In genomic region chr11:87030458-87031054, GRCh38 we compare ENCODE assay signal across 2 cellular contexts.
A peak's percentile ranks its signal among the peaks of the same experiment; 100 is the strongest.
TF ChIP-seq lines count a peak whose summit lies in the region.

No MANE protein-coding gene starts in this region.

TF ChIP-seq in HCT116, 20 proteins besides CTCF, POLR2A, EP300 and RAD21:
- TF ChIP-seq, protein P1, sequence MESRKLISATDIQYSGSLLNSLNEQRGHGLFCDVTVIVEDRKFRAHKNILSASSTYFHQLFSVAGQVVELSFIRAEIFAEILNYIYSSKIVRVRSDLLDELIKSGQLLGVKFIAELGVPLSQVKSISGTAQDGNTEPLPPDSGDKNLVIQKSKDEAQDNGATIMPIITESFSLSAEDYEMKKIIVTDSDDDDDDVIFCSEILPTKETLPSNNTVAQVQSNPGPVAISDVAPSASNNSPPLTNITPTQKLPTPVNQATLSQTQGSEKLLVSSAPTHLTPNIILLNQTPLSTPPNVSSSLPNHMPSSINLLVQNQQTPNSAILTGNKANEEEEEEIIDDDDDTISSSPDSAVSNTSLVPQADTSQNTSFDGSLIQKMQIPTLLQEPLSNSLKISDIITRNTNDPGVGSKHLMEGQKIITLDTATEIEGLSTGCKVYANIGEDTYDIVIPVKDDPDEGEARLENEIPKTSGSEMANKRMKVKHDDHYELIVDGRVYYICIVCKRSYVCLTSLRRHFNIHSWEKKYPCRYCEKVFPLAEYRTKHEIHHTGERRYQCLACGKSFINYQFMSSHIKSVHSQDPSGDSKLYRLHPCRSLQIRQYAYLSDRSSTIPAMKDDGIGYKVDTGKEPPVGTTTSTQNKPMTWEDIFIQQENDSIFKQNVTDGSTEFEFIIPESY (IDR thresholded peaks at IDR 0.05; ENCODE audit: extremely low read depth, insufficient replicate concordance, low read length), result no peak
- TF ChIP-seq EGR1 (IDR thresholded peaks at IDR 0.05; ENCODE audit: low read depth) (no peak), ZFX (IDR thresholded peaks at IDR 0.05) (no peak), MAX (IDR thresholded peaks at IDR 0.05) (no peak), POLR2AphosphoS5 (IDR thresholded peaks at IDR 0.05; ENCODE audit: low read depth, low read length) (no peak), SIN3A (IDR thresholded peaks at IDR 0.05; ENCODE audit: low read depth) (no peak), ZNF274 (IDR thresholded peaks at IDR 0.05; ENCODE audit: low read depth, low read length) (no peak), TCF7L2 (IDR thresholded peaks at IDR 0.05; ENCODE audit: borderline replicate concordance, extremely low read depth, insufficient read depth, insufficient read length) (no peak), CEBPB (IDR thresholded peaks at IDR 0.05; ENCODE audit: low read depth) (no peak), EZH2phosphoT487 (IDR thresholded peaks at IDR 0.05; ENCODE audit: borderline replicate concordance) (no peak), CBX3 (IDR thresholded peaks at IDR 0.05; ENCODE audit: low read depth) (no peak), EZH2 (IDR thresholded peaks at IDR 0.05) (no peak), SP1 (IDR thresholded peaks at IDR 0.05; ENCODE audit: low read depth) (no peak), YY1 (IDR thresholded peaks at IDR 0.05; ENCODE audit: extremely low read depth, insufficient replicate concordance, low read depth, low read length) (no peak), ELF1 (IDR thresholded peaks at IDR 0.05; ENCODE audit: borderline replicate concordance, low read depth) (no peak), REST (IDR thresholded peaks at IDR 0.05; ENCODE audit: low read depth) (no peak)

TF ChIP-seq in HepG2, 621 proteins besides CTCF, POLR2A, EP300 and RAD21:
- TF ChIP-seq SOX13 (IDR thresholded peaks at IDR 0.05) (no peak), SOX13 (CRISPR knock-in tag; conservative IDR thresholded peaks at IDR 0.05 in 1 of 2, IDR thresholded peaks at IDR 0.05 in 1 of 2) (no peak), ZNF10 (CRISPR knock-in tag; IDR thresholded peaks at IDR 0.05; ENCODE audit: borderline replicate concordance, low read depth) (no peak), BCLAF1 (IDR thresholded peaks at IDR 0.05) (no peak), FOXK2 (IDR thresholded peaks at IDR 0.05) (no peak), LBX2 (CRISPR knock-in tag; IDR thresholded peaks at IDR 0.05; ENCODE audit: borderline replicate concordance) (no peak), NCOA2 (CRISPR knock-in tag; IDR thresholded peaks at IDR 0.05) (no peak), THAP11 (CRISPR knock-in tag; IDR thresholded peaks at IDR 0.05) (peak; percentile 78), ZNF143 (CRISPR knock-in tag; IDR thresholded peaks at IDR 0.05) (0 out of 2 replicates have a peak, but pooled peaks have one; percentile 42), SMARCE1 (IDR thresholded peaks at IDR 0.05; ENCODE audit: borderline replicate concordance) (no peak), HDAC6 (IDR thresholded peaks at IDR 0.05; ENCODE audit: low read depth, low read length) (no peak), TGIF2 (CRISPR knock-in tag; IDR thresholded peaks at IDR 0.05) (no peak)
- TF ChIP-seq, protein P2, sequence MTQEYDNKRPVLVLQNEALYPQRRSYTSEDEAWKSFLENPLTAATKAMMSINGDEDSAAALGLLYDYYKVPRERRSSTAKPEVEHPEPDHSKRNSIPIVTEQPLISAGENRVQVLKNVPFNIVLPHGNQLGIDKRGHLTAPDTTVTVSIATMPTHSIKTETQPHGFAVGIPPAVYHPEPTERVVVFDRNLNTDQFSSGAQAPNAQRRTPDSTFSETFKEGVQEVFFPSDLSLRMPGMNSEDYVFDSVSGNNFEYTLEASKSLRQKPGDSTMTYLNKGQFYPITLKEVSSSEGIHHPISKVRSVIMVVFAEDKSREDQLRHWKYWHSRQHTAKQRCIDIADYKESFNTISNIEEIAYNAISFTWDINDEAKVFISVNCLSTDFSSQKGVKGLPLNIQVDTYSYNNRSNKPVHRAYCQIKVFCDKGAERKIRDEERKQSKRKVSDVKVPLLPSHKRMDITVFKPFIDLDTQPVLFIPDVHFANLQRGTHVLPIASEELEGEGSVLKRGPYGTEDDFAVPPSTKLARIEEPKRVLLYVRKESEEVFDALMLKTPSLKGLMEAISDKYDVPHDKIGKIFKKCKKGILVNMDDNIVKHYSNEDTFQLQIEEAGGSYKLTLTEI (CRISPR knock-in tag; conservative IDR thresholded peaks at IDR 0.05), result no peak
